Comparison of ENCODE assay signal across 1 cellular context in the genomic region with DNA sequence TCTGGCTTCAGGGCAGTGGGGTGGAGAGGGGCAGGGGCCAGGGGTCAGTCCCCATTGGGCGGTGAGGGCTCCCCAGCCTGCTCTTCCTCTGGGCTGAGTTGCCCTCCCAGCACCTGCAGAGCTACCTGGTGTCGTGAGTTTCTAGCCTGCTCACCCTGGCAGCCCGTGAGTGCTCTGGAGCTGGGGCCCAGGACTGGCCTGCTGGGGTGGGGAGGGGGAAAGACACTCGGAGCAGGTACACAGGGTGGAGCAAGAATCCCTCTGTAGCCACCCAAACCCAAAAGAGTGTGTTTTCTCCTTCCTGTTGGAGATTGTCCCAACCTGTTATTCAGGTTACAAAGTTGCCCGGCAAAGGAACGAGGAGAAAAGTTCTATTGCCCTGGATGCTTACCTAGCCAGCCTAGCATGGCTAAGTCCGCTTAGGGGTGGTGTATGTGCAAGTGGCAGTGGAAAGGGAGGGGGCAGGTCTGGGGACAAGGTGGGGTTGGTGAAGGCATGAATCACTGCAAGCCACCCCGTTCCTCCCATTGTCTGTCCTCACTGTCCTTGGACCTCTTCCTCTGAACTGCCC.
TF ChIP-seq lines count a peak whose summit lies in the region.

No MANE protein-coding gene starts in this region.

TF ChIP-seq in HepG2, 621 proteins besides CTCF, POLR2A, EP300 and RAD21:
- TF ChIP-seq ZNF138 (CRISPR knock-in tag; IDR thresholded peaks at IDR 0.05; ENCODE audit: low read depth) (no peak), CBX2 (IDR thresholded peaks at IDR 0.05; ENCODE audit: low read depth, low read length) (no peak), CBX2 (CRISPR knock-in tag; IDR thresholded peaks at IDR 0.05; ENCODE audit: low read depth) (no peak), ZNF878 (CRISPR knock-in tag; IDR thresholded peaks at IDR 0.05) (no peak), ZNF160 (CRISPR knock-in tag; IDR thresholded peaks at IDR 0.05) (no peak), ZNF780A (CRISPR knock-in tag; IDR thresholded peaks at IDR 0.05) (no peak), IKZF4 (CRISPR knock-in tag; IDR thresholded peaks at IDR 0.05; ENCODE audit: borderline replicate concordance, low read depth, not compliant biosample characterization) (no peak), SMC3 (IDR thresholded peaks at IDR 0.05; ENCODE audit: low read length) (no peak), ZNF260 (CRISPR knock-in tag; IDR thresholded peaks at IDR 0.05; ENCODE audit: borderline replicate concordance, low read depth) (no peak), RFX1 (IDR thresholded peaks at IDR 0.05) (no peak), ZNF7 (CRISPR knock-in tag; IDR thresholded peaks at IDR 0.05) (no peak), CBFB (CRISPR knock-in tag; IDR thresholded peaks at IDR 0.05) (no peak), ZNF570 (CRISPR knock-in tag; IDR thresholded peaks at IDR 0.05; ENCODE audit: borderline replicate concordance) (no peak)
- TF ChIP-seq, protein P1, sequence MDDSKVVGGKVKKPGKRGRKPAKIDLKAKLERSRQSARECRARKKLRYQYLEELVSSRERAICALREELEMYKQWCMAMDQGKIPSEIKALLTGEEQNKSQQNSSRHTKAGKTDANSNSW (CRISPR knock-in tag; IDR thresholded peaks at IDR 0.05; ENCODE audit: borderline replicate concordance) = no peak
- TF ChIP-seq, protein P2, sequence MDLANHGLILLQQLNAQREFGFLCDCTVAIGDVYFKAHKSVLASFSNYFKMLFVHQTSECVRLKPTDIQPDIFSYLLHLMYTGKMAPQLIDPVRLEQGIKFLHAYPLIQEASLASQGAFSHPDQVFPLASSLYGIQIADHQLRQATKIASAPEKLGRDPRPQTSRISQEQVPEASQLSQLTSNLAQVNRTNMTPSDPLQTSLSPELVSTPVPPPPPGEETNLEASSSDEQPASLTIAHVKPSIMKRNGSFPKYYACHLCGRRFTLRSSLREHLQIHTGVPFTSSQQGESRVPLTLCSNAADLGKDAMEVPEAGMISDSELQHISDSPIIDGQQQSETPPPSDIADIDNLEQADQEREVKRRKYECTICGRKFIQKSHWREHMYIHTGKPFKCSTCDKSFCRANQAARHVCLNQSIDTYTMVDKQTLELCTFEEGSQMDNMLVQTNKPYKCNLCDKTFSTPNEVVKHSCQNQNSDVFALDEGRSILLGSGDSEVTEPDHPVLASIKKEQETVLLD (CRISPR knock-in tag; IDR thresholded peaks at IDR 0.05; ENCODE audit: low read depth) = no peak
- TF ChIP-seq, protein P3, sequence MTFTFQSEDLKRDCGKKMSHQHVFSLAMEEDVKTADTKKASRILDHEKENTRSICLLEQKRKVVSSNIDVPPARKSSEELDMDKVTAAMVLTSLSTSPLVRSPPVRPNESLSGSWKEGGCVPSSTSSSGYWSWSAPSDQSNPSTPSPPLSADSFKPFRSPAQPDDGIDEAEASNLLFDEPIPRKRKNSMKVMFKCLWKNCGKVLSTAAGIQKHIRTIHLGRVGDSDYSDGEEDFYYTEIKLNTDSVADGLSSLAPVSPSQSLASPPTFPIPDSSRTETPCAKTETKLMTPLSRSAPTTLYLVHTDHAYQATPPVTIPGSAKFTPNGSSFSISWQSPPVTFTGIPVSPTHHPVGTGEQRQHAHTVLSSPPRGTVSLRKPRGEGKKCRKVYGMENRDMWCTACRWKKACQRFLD (CRISPR knock-in tag; IDR thresholded peaks at IDR 0.05; ENCODE audit: borderline replicate concordance) = no peak
- TF ChIP-seq, protein P4, sequence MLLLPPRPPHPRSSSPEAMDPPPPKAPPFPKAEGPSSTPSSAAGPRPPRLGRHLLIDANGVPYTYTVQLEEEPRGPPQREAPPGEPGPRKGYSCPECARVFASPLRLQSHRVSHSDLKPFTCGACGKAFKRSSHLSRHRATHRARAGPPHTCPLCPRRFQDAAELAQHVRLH (CRISPR knock-in tag; IDR thresholded peaks at IDR 0.05; ENCODE audit: borderline replicate concordance, low read depth) = no peak
- TF ChIP-seq, protein P5, sequence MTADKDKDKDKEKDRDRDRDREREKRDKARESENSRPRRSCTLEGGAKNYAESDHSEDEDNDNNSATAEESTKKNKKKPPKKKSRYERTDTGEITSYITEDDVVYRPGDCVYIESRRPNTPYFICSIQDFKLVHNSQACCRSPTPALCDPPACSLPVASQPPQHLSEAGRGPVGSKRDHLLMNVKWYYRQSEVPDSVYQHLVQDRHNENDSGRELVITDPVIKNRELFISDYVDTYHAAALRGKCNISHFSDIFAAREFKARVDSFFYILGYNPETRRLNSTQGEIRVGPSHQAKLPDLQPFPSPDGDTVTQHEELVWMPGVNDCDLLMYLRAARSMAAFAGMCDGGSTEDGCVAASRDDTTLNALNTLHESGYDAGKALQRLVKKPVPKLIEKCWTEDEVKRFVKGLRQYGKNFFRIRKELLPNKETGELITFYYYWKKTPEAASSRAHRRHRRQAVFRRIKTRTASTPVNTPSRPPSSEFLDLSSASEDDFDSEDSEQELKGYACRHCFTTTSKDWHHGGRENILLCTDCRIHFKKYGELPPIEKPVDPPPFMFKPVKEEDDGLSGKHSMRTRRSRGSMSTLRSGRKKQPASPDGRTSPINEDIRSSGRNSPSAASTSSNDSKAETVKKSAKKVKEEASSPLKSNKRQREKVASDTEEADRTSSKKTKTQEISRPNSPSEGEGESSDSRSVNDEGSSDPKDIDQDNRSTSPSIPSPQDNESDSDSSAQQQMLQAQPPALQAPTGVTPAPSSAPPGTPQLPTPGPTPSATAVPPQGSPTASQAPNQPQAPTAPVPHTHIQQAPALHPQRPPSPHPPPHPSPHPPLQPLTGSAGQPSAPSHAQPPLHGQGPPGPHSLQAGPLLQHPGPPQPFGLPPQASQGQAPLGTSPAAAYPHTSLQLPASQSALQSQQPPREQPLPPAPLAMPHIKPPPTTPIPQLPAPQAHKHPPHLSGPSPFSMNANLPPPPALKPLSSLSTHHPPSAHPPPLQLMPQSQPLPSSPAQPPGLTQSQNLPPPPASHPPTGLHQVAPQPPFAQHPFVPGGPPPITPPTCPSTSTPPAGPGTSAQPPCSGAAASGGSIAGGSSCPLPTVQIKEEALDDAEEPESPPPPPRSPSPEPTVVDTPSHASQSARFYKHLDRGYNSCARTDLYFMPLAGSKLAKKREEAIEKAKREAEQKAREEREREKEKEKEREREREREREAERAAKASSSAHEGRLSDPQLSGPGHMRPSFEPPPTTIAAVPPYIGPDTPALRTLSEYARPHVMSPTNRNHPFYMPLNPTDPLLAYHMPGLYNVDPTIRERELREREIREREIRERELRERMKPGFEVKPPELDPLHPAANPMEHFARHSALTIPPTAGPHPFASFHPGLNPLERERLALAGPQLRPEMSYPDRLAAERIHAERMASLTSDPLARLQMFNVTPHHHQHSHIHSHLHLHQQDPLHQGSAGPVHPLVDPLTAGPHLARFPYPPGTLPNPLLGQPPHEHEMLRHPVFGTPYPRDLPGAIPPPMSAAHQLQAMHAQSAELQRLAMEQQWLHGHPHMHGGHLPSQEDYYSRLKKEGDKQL (CRISPR knock-in tag; IDR thresholded peaks at IDR 0.05; ENCODE audit: low read depth) = no peak
- TF ChIP-seq, protein P6, sequence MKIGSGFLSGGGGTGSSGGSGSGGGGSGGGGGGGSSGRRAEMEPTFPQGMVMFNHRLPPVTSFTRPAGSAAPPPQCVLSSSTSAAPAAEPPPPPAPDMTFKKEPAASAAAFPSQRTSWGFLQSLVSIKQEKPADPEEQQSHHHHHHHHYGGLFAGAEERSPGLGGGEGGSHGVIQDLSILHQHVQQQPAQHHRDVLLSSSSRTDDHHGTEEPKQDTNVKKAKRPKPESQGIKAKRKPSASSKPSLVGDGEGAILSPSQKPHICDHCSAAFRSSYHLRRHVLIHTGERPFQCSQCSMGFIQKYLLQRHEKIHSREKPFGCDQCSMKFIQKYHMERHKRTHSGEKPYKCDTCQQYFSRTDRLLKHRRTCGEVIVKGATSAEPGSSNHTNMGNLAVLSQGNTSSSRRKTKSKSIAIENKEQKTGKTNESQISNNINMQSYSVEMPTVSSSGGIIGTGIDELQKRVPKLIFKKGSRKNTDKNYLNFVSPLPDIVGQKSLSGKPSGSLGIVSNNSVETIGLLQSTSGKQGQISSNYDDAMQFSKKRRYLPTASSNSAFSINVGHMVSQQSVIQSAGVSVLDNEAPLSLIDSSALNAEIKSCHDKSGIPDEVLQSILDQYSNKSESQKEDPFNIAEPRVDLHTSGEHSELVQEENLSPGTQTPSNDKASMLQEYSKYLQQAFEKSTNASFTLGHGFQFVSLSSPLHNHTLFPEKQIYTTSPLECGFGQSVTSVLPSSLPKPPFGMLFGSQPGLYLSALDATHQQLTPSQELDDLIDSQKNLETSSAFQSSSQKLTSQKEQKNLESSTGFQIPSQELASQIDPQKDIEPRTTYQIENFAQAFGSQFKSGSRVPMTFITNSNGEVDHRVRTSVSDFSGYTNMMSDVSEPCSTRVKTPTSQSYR (CRISPR knock-in tag; IDR thresholded peaks at IDR 0.05; ENCODE audit: borderline replicate concordance) = no peak
